ENCODE assay signal across 10 cellular contexts in the genomic region with DNA sequence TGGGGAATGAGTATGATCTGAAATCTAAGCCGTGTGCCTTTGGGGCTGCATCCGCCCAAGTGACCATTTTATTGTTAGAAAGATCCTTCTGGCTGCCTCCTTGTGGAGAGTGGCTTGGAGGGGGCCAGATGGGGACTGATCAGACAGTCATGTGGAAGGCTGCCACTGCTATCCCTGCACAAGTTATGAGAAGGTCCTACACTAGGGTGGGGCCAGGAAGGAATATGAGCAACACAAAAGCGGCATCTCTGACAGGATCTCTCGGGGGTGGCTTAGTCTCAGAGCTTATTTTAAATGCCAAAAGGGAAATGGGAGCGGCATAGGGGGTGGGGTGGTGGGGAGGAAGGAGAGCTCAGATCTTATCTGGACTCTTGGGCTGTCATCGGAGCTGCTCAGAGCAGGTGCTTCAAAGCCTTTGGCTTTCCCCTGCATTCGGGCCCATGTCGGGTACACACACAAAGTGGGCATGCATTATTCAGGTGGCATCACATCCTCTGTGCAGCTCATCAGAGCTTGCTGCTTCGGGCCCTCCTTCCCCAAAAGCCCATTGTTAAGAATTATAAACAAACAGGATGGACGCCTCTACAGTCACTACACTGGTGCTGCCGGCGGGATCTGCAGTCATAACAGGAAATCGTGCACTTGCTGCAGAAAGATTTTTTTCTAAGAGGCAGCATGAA.
DNase-seq lines count a peak whose midpoint lies in the region; ATAC-seq and TF ChIP-seq lines count a peak whose summit lies in the region.
"Had no signal": no experiment of that assay in that cellular context is flagged by ENCODE, and none has a peak within 500 bp of the region (broad histone marks: within the 10 kb centered on the region; RNA-seq: fewer than 3 reads in every experiment).

No MANE protein-coding gene starts in this region.

- no peak for TF ChIP-seq CTCF in lower lobe of right lung (IDR thresholded peaks at IDR 0.05)
- TF ChIP-seq CTCF in WERI-Rb-1 (IDR thresholded peaks at IDR 0.05; ENCODE audit: low read depth, low read length), result no peak

- no peaks in the 10 kb centered on the region for H3K9me3 ChIP-seq in lower lobe of right lung
- no peaks in the 10 kb centered on the region for H3K9me3 ChIP-seq in WERI-Rb-1 (ENCODE audit: severe bottlenecking)

- H3K27ac Mint-ChIP-seq in activated T-cell treated with anti-CD3 and anti-CD28 coated beads, Interleukin-2, amount 50 U/mL, for 24 hours, result no peak overlapping the region
- H3K27ac Mint-ChIP-seq: T-helper 1 cell treated with Interleukin-12 subunit alpha and Interleukin-12 subunit beta and Interleukin-4 antibody, amounts not matched to agents 30 μg/mL and 1 μg/mL, for 36 hours had no signal

- H3K27ac ChIP-seq in lower lobe of right lung, result peak overlapping the region; percentile 51
- no peak overlapping the region for H3K27ac ChIP-seq in WERI-Rb-1

- H3K36me3 ChIP-seq in lower lobe of right lung (no peaks in the 10 kb centered on the region), WERI-Rb-1 (no peaks in the 10 kb centered on the region)

- H3K27me3 ChIP-seq in lower lobe of right lung (ENCODE audit: low read depth) (no peaks in the 10 kb centered on the region), WERI-Rb-1 (ENCODE audit: insufficient read depth, low read depth, severe bottlenecking) (peaks cover 76% of the 10 kb centered on the region)

- H3K4me1 Mint-ChIP-seq in activated T-cell treated with anti-CD3 and anti-CD28 coated beads, Interleukin-2, amount 50 U/mL, for 24 hours (ENCODE audit: low read depth), result peaks cover 29% of the 10 kb centered on the region

- H3K9me3 Mint-ChIP-seq in activated T-cell treated with anti-CD3 and anti-CD28 coated beads, Interleukin-2, amount 50 U/mL, for 24 hours, result peaks cover 6% of the 10 kb centered on the region

- H3K4me3 Mint-ChIP-seq in activated T-cell treated with anti-CD3 and anti-CD28 coated beads, Interleukin-2, amount 50 U/mL, for 24 hours, result no peak overlapping the region
- H3K4me3 Mint-ChIP-seq: T-helper 1 cell treated with Interleukin-12 subunit alpha and Interleukin-12 subunit beta and Interleukin-4 antibody, amounts not matched to agents 30 μg/mL and 1 μg/mL, for 36 hours had no signal

- intact Hi-C loops in lower lobe of right lung (cut with DNase I), result no loop called here

- no peaks in the 10 kb centered on the region for H3K27me3 Mint-ChIP-seq in activated T-cell treated with anti-CD3 and anti-CD28 coated beads, Interleukin-2, amount 50 U/mL, for 24 hours

- DNase-seq in T-helper 22 cell (ENCODE audit: low read depth), result peak; percentile 82
- peak; percentile 61 for DNase-seq in activated T-cell treated with anti-CD3 and anti-CD28 coated beads, Interleukin-2, amount 50 U/mL, for 24 hours
- DNase-seq in lower lobe of right lung, result no peak
- DNase-seq in stimulated activated CD8-positive, alpha-beta memory T cell treated with anti-CD3 and anti-CD28 coated beads, Interleukin-7, amount 100 ng/mL, for 4 hours (ENCODE audit: low read depth in 2 of 2), result peak; percentile 43 to 51
- DNase-seq in WERI-Rb-1, result no peak
- no peak for DNase-seq in COLO829 (ENCODE audit: low spot score)
- DNase-seq: NCI-H446 treated with DMSO at 0.1 percent for 48 hours had no signal

- H3K4me1 ChIP-seq in lower lobe of right lung, result no peaks in the 10 kb centered on the region

- H3K4me3 ChIP-seq in lower lobe of right lung (no peak overlapping the region), WERI-Rb-1 (ENCODE audit: low read depth, low read length) (no peak overlapping the region)

- H3K36me3 Mint-ChIP-seq in activated T-cell treated with anti-CD3 and anti-CD28 coated beads, Interleukin-2, amount 50 U/mL, for 24 hours (ENCODE audit: low read depth), result no peaks in the 10 kb centered on the region

- ATAC-seq in lower lobe of right lung (peak; percentile 57 to 73), SK-N-SH treated with all-trans-retinoic acid at 6 μM for 48 hours (no peak), HG03095 (IDR thresholded peaks at IDR 0.05; ENCODE audit: unreplicated experiment) (no peak)

TF ChIP-seq in SK-N-SH treated with all-trans-retinoic acid at 6 μM for 48 hours, 23 proteins besides CTCF, POLR2A, EP300 and RAD21:
- no peak for TF ChIP-seq ZNF8 (CRISPR knock-in tag; IDR thresholded peaks at IDR 0.05)
- TF ChIP-seq, protein P1, sequence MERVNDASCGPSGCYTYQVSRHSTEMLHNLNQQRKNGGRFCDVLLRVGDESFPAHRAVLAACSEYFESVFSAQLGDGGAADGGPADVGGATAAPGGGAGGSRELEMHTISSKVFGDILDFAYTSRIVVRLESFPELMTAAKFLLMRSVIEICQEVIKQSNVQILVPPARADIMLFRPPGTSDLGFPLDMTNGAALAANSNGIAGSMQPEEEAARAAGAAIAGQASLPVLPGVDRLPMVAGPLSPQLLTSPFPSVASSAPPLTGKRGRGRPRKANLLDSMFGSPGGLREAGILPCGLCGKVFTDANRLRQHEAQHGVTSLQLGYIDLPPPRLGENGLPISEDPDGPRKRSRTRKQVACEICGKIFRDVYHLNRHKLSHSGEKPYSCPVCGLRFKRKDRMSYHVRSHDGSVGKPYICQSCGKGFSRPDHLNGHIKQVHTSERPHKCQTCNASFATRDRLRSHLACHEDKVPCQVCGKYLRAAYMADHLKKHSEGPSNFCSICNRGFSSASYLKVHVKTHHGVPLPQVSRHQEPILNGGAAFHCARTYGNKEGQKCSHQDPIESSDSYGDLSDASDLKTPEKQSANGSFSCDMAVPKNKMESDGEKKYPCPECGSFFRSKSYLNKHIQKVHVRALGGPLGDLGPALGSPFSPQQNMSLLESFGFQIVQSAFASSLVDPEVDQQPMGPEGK (CRISPR knock-in tag; IDR thresholded peaks at IDR 0.05; ENCODE audit: borderline replicate concordance), result no peak
- TF ChIP-seq ZNF565 (CRISPR knock-in tag; conservative IDR thresholded peaks at IDR 0.05; ENCODE audit: low read depth), result no peak
- TF ChIP-seq ZFP30 (CRISPR knock-in tag; IDR thresholded peaks at IDR 0.05), result no peak
- TF ChIP-seq GLIS3 (CRISPR knock-in tag; IDR thresholded peaks at IDR 0.05), result no peak
- TF ChIP-seq RARB (CRISPR knock-in tag; IDR thresholded peaks at IDR 0.05), result no peak
- TF ChIP-seq SNAI2 (CRISPR knock-in tag; IDR thresholded peaks at IDR 0.05), result no peak
- TF ChIP-seq TCF4 (CRISPR knock-in tag; IDR thresholded peaks at IDR 0.05; ENCODE audit: borderline replicate concordance), result no peak
- no peak for TF ChIP-seq ISL1 (CRISPR knock-in tag; IDR thresholded peaks at IDR 0.05)
- TF ChIP-seq, protein P2, sequence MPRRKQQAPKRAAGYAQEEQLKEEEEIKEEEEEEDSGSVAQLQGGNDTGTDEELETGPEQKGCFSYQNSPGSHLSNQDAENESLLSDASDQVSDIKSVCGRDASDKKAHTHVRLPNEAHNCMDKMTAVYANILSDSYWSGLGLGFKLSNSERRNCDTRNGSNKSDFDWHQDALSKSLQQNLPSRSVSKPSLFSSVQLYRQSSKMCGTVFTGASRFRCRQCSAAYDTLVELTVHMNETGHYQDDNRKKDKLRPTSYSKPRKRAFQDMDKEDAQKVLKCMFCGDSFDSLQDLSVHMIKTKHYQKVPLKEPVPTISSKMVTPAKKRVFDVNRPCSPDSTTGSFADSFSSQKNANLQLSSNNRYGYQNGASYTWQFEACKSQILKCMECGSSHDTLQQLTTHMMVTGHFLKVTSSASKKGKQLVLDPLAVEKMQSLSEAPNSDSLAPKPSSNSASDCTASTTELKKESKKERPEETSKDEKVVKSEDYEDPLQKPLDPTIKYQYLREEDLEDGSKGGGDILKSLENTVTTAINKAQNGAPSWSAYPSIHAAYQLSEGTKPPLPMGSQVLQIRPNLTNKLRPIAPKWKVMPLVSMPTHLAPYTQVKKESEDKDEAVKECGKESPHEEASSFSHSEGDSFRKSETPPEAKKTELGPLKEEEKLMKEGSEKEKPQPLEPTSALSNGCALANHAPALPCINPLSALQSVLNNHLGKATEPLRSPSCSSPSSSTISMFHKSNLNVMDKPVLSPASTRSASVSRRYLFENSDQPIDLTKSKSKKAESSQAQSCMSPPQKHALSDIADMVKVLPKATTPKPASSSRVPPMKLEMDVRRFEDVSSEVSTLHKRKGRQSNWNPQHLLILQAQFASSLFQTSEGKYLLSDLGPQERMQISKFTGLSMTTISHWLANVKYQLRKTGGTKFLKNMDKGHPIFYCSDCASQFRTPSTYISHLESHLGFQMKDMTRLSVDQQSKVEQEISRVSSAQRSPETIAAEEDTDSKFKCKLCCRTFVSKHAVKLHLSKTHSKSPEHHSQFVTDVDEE (CRISPR knock-in tag; IDR thresholded peaks at IDR 0.05), result no peak
- no peak for TF ChIP-seq PPARA (CRISPR knock-in tag; IDR thresholded peaks at IDR 0.05; ENCODE audit: borderline replicate concordance)
- no peak for TF ChIP-seq ZNF70 (CRISPR knock-in tag; IDR thresholded peaks at IDR 0.05)
- TF ChIP-seq, protein P3, sequence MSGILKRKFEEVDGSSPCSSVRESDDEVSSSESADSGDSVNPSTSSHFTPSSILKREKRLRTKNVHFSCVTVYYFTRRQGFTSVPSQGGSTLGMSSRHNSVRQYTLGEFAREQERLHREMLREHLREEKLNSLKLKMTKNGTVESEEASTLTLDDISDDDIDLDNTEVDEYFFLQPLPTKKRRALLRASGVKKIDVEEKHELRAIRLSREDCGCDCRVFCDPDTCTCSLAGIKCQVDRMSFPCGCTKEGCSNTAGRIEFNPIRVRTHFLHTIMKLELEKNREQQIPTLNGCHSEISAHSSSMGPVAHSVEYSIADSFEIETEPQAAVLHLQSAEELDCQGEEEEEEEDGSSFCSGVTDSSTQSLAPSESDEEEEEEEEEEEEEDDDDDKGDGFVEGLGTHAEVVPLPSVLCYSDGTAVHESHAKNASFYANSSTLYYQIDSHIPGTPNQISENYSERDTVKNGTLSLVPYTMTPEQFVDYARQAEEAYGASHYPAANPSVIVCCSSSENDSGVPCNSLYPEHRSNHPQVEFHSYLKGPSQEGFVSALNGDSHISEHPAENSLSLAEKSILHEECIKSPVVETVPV (CRISPR knock-in tag; IDR thresholded peaks at IDR 0.05), result no peak
- no peak for TF ChIP-seq ZFP3 (CRISPR knock-in tag; IDR thresholded peaks at IDR 0.05)
- TF ChIP-seq ESRRG (CRISPR knock-in tag; IDR thresholded peaks at IDR 0.05), result no peak

Comparison
In these comparisons a context has a peak if more than half of its experiments do, and no peak if none do; other contexts are left out.
1. DNase-seq: peak in T-helper 22 cell (single experiment), activated T-cell treated with anti-CD3 and anti-CD28 coated beads, Interleukin-2, amount 50 U/mL, for 24 hours (single experiment) and stimulated activated CD8-positive, alpha-beta memory T cell treated with anti-CD3 and anti-CD28 coated beads, Interleukin-7, amount 100 ng/mL, for 4 hours (2 of 2); none in lower lobe of right lung (single experiment), WERI-Rb-1 (single experiment) and COLO829 (single experiment).
2. ATAC-seq: peak in lower lobe of right lung (2 of 2); none in SK-N-SH treated with all-trans-retinoic acid at 6 μM for 48 hours (single experiment) and HG03095 (single experiment).